Comparison of ENCODE assay signal across 25 cellular contexts in the genomic region with DNA sequence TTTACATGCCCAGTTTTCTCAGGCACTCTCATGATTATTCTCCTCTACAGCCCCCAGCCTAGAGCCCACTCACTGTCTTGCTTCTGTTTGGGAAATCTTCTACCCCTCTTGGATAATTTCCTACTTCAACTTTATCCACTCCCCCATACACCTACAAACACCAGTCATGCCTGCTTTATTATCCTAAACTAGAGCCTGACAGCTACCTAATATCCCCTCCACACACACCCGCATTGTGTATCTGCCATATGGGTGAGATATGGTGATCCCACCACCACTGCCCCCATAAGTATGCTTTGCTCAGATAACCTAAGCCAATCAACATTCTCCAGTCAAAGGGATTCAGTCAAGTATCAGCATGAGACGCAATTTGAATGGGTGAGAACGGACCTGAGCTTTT.
"Had no signal": no experiment of that assay in that cellular context is flagged by ENCODE, and none has a peak within 500 bp of the region (broad histone marks: within the 10 kb centered on the region; RNA-seq: fewer than 3 reads in every experiment).

No MANE protein-coding gene starts in this region.

- H3K27me3 ChIP-seq: colonic mucosa had no signal

- H3K4me3 ChIP-seq: colonic mucosa, esophagus squamous epithelium, gastrocnemius medialis, heart right ventricle, left lung, lower lobe of right lung, mucosa of descending colon had no signal

- H3K27ac Mint-ChIP-seq: dendritic cell treated with granulocyte-macrophage colony-stimulating factor and Interleukin-4, amounts not matched to agents 40 ng/mL and 50 ng/mL, for 4 days; effector memory CD8-positive, alpha-beta T cell; endodermal cell had no signal

- ATAC-seq: effector memory CD8-positive, alpha-beta T cell; esophagus mucosa; gastrocnemius medialis; left cardiac atrium; left lung; left ventricle myocardium superior; lower lobe of right lung; mucosa of descending colon had no signal

- FAIRE-seq: endometrium, islet of Langerhans had no signal

- H3K4me3 Mint-ChIP-seq: dendritic cell treated with granulocyte-macrophage colony-stimulating factor and Interleukin-4, amounts not matched to agents 40 ng/mL and 50 ng/mL, for 4 days; effector memory CD8-positive, alpha-beta T cell; endodermal cell had no signal

- H3K9me3 Mint-ChIP-seq: dendritic cell treated with granulocyte-macrophage colony-stimulating factor and Interleukin-4, amounts not matched to agents 40 ng/mL and 50 ng/mL, for 4 days; effector memory CD8-positive, alpha-beta T cell had no signal

- DNase-seq: colonic mucosa; cortex of kidney; effector CD8-positive, alpha-beta T cell; effector memory CD8-positive, alpha-beta T cell; endodermal cell; erythroblast; esophagus squamous epithelium; foreskin fibroblast; foreskin melanocyte; gastrocnemius medialis; glutamatergic neuron; head of caudate nucleus; heart right ventricle; hippocampal formation; left cardiac atrium; left lung; left ventricle myocardium superior; lower lobe of right lung; mesendoderm; mucosa of descending colon had no signal

- H3K36me3 ChIP-seq: colonic mucosa, esophagus squamous epithelium, gastrocnemius medialis, heart right ventricle, left lung, lower lobe of right lung had no signal

- H3K27ac ChIP-seq: colonic mucosa, epithelial cell of prostate, esophagus squamous epithelium, gastrocnemius medialis, heart right ventricle, left lung, lower lobe of right lung had no signal

- H3K9me3 ChIP-seq: colonic mucosa, esophagus squamous epithelium, gastrocnemius medialis, heart right ventricle, left lung, lower lobe of right lung, mucosa of descending colon had no signal

- H3K4me1 ChIP-seq: colonic mucosa, gastrocnemius medialis, left lung, lower lobe of right lung had no signal
